In the genomic region with DNA sequence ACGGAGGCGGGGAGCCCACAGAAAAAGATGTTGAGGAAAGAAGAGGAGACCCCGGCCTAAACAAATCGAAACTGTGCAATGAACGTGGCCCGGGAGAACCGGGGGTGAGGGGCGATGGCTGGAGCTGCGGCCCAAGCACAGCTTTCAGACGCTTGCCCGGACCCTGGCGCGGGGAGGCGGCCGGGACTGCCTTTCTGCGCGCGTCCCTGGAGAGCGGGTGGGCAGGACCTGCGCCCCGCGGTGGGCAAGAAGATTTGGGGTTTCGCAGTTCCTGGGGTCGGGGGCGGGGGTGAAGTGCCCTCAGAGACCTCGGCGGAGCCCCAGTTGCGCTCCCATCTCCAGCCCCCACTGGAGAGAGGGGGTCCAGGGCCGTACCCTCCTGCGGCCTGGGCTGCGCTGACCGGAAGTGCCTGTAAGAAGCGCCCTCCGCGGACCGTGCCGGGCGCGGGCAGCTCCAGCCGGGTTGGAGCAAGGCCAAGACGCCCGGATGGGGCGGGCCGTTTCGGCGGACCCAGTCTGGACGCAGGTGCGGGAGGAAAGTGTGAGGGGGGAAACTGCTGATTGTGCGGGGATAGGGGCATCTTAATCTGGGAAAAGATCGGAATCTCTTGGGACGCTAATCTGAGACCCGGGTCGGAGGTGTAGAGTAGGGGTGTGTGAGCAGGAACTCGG, we compare ENCODE assay signal across 10 cellular contexts. TPM values are rescaled to one million over a fixed set of nuclear protein-coding genes. Genes with fewer than 3 reads are reported as not detected.
DNase-seq lines count a peak whose midpoint lies in the region; ATAC-seq, FAIRE-seq and TF ChIP-seq lines count a peak whose summit lies in the region.
"Had no signal": no experiment of that assay in that cellular context is flagged by ENCODE, and none has a peak within 500 bp of the region (broad histone marks: within the 10 kb centered on the region; RNA-seq: fewer than 3 reads in every experiment).

No MANE protein-coding gene starts in this region.

- H2BK120ac ChIP-seq in H1 (replicated peaks; ENCODE audit: low read depth, low read length): no peak overlapping the region

- no peak overlapping the region; the same call in 1 of the 2 replicates for H2BK15ac ChIP-seq in H1 (ENCODE audit: low read length)

- H3K4me1 ChIP-seq in H1 (replicated peaks in 1 of 4; ENCODE audit: control insufficient read depth in 3 of 4, insufficient read depth in 4 of 4, low read length in 3 of 4) (peaks cover 5 to 39% (median 24%) of the 10 kb centered on the region in 4 experiments), aorta (ENCODE audit: control insufficient read depth in 1 of 2, insufficient read depth in 2 of 2, low read length in 2 of 2) (no peaks in the 10 kb centered on the region)

- H3K27me3 Mint-ChIP-seq in nephron progenitor cell (ENCODE audit: low read depth, poor library complexity): peaks cover 100% of the 10 kb centered on the region

- no peak overlapping the region for H3K4ac ChIP-seq in H1 (replicated peaks; ENCODE audit: insufficient read length, low read depth, low read length)

- 1% methylated on average over 52 of the region's 54 CpGs; no CpG with 5 or more reads in 1 of the 2 experiments for WGBS in H1 (ENCODE audit: extremely low coverage in 1 of 2, insufficient coverage in 1 of 2, insufficient read length in 1 of 2, insufficient replicate concordance in 2 of 2, low coverage in 1 of 2, low lambda C conversion rate in 2 of 2, missing lambda C conversion rate in 1 of 2), 2 experiments
- WGBS in aorta, 2 donors: 1% methylated on average over 49 to 54 of the region's 54 CpGs

- peak overlapping the region; percentile 31 for H3K4me3 ChIP-seq in AG04450 (ENCODE audit: low read depth, low read length)
- H3K4me3 ChIP-seq in H1 (ENCODE audit: extremely low read depth in 1 of 4, insufficient read depth in 2 of 4, low read depth in 3 of 4, low read length in 4 of 4): peak overlapping the region; percentile 32 to 63 (median 44)
- peak overlapping the region in 1 of 2 donors; percentile 38 for H3K4me3 ChIP-seq in aorta (ENCODE audit: low read length in 2 of 2)

- no peak for ATAC-seq in aorta (ENCODE audit: low FRiP score)

- H3K27me3 ChIP-seq in AG04450 (ENCODE audit: control insufficient read depth, insufficient read depth, low read length) (peaks cover 92% of the 10 kb centered on the region), H1 (replicated peaks in 1 of 4; ENCODE audit: control insufficient read depth in 3 of 4, extremely low read depth in 1 of 4, insufficient read depth in 3 of 4, low read length in 3 of 4) (peaks cover 97 to 100% (median 99%) of the 10 kb centered on the region in 4 experiments), aorta (ENCODE audit: control insufficient read depth in 1 of 2, insufficient read depth in 2 of 2, low read length in 1 of 2) (no peaks in the 10 kb centered on the region)

- no peak overlapping the region for H3K27ac Mint-ChIP-seq in nephron progenitor cell

- no peak overlapping the region for H2AK5ac ChIP-seq in H1 (ENCODE audit: low read depth, low read length)

- no peaks in the 10 kb centered on the region for H3K79me2 ChIP-seq in H1 (ENCODE audit: control insufficient read depth in 1 of 2, insufficient read depth in 2 of 2, low read length in 2 of 2)

- H2BK5ac ChIP-seq in H1 (ENCODE audit: low read depth, low read length): no peak overlapping the region

- 0 out of 2 replicates have a peak overlapping the region, but pooled peaks have one; percentile 68 for H2BK12ac ChIP-seq in H1 (ENCODE audit: low read depth, low read length)

- no peak overlapping the region; the same call in 1 of the 2 replicates for H4K8ac ChIP-seq in H1 (ENCODE audit: extremely low read depth, insufficient read depth, low read length)

- peaks cover 13 to 16% of the 10 kb centered on the region in 2 experiments for H4K20me1 ChIP-seq in H1 (replicated peaks in 1 of 2; ENCODE audit: control insufficient read depth in 1 of 2, insufficient read depth in 2 of 2, low read length in 2 of 2)

- peaks cover 18% of the 10 kb centered on the region; the same call in 1 of the 2 replicates for H3K23me2 ChIP-seq in H1 (ENCODE audit: low read depth, low read length)

- peak overlapping the region; percentile 58; the same call in 1 of the 2 replicates for H2AFZ ChIP-seq in H1 (ENCODE audit: low read length)

- no peak overlapping the region for H3K14ac ChIP-seq in H1 (ENCODE audit: insufficient read length)

- no peak overlapping the region for H3K23ac ChIP-seq in H1 (ENCODE audit: insufficient read length)

- intact Hi-C loops in aorta (cut with DNase I): no loop called here

- H3K27ac ChIP-seq in AG04450 (ENCODE audit: low read depth, low read length) (no peak overlapping the region), H1 (ENCODE audit: low read depth, low read length) (no peak overlapping the region), aorta (ENCODE audit: low read depth in 1 of 2, low read length in 2 of 2) (no peak overlapping the region)
- H3K27ac ChIP-seq: epithelial cell of prostate had no signal

- H3K4me3 Mint-ChIP-seq in nephron progenitor cell: peak overlapping the region; percentile 85

- no peaks in the 10 kb centered on the region for H3K9me3 Mint-ChIP-seq in nephron progenitor cell

- DNase-seq in AG04450 (ENCODE audit: low read depth, low spot score) (no peak), LHCN-M2 (ENCODE audit: low read depth) (peak; percentile 32), H1 (ENCODE audit: low read depth in 1 of 2, low spot score in 2 of 2) (no peak), nephron progenitor cell (no peak), NCI-H2107 treated with DMSO at 0.1 percent for 48 hours (lab: John Stamatoyannopoulos, UW; ENCODE audit: unreplicated experiment) (no peak), NAMALWA (ENCODE audit: low spot score) (no peak), NCI-H187 treated with DMSO at 0.1 percent for 48 hours (lab: John Stamatoyannopoulos, UW) (no peak), aorta (no peak)
- DNase-seq: SHP77 had no signal

- H3K9me3 ChIP-seq in AG04450 (ENCODE audit: control insufficient read depth, insufficient read depth, low read length): peaks cover 5% of the 10 kb centered on the region; the same call in 1 of the 2 replicates
- H3K9me3 ChIP-seq in H1 (ENCODE audit: insufficient read depth in 2 of 2, low read depth in 1 of 2, low read length in 1 of 2): no peaks in the 10 kb centered on the region; a peak in 1 of 4 replicates
- H3K9me3 ChIP-seq in aorta (ENCODE audit: control insufficient read depth, low read length): no peaks in the 10 kb centered on the region

- 0 out of 8 replicates have a peak, but pooled peaks cover 0 to 9% (median 0%) of the 10 kb centered on the region in 4 experiments for H3K36me3 ChIP-seq in H1 (ENCODE audit: control insufficient read depth in 2 of 4, insufficient read depth in 4 of 4, low read length in 3 of 4)
- no peaks in the 10 kb centered on the region for H3K36me3 ChIP-seq in aorta (ENCODE audit: control insufficient read depth in 1 of 2, insufficient read depth in 2 of 2, low read length in 1 of 2)

- peak overlapping the region; percentile 42; the same call in 1 of the 2 replicates for H3K18ac ChIP-seq in H1 (ENCODE audit: extremely low read depth, low read length)

- no peak overlapping the region for H3K56ac ChIP-seq in H1 (replicated peaks; ENCODE audit: insufficient read length, low read depth, low read length)

- CTCF ChIA-PET in AG04450 (lab: Charles Lee) (no interaction called here), H1 (lab: Charles Lee; ENCODE audit: partially characterized antibody) (interaction anchor here (3.5 to 4.5 kb wide), 2 partner anchors 9 to 13 kb away, joined by 13 to 15 read pairs; no protein-coding TSS in a partner anchor)

- no peak overlapping the region for H2BK20ac ChIP-seq in H1 (ENCODE audit: low read length)

- no peak for TF ChIP-seq RAD21 in H1 (IDR thresholded peaks at IDR 0.05 in 1 of 2, conservative IDR thresholded peaks at IDR 0.05 in 1 of 2; ENCODE audit: low read depth in 2 of 2, low read length in 2 of 2)

- no peak for TF ChIP-seq POLR2A in H1 (IDR thresholded peaks at IDR 0.05; ENCODE audit: control extremely low read depth in 1 of 2, low read depth in 2 of 2, low read length in 2 of 2)

- FAIRE-seq in H1 (lab: Jason Lieb, UNC): no peak

- TF ChIP-seq CTCF in AG04450 (IDR thresholded peaks at IDR 0.05; ENCODE audit: low read depth, low read length) (no peak), H1 (IDR thresholded peaks at IDR 0.05; ENCODE audit: control extremely low read depth in 1 of 3, insufficient read depth in 1 of 3, low read depth in 1 of 3, low read length in 3 of 3) (no peak), nephron progenitor cell (IDR thresholded peaks at IDR 0.05) (no peak)

- H3K36me3 Mint-ChIP-seq in nephron progenitor cell (ENCODE audit: low read depth): no peaks in the 10 kb centered on the region

- H3K4me1 Mint-ChIP-seq in nephron progenitor cell: peaks cover 26% of the 10 kb centered on the region

- no peak overlapping the region for H4K5ac ChIP-seq in H1 (ENCODE audit: insufficient read length, low read depth, low read length)

- H3K79me1 ChIP-seq in H1 (ENCODE audit: low read depth, low read length): no peaks in the 10 kb centered on the region

- peak overlapping the region; percentile 88 to 93 for H3K4me2 ChIP-seq in H1 (ENCODE audit: insufficient read depth in 1 of 2, low read depth in 2 of 2, low read length in 2 of 2)

- TF ChIP-seq EP300 in H1 (IDR thresholded peaks at IDR 0.05; ENCODE audit: borderline replicate concordance in 1 of 2, low read depth in 2 of 2, low read length in 2 of 2): no peak

- H3K9ac ChIP-seq in H1 (replicated peaks in 1 of 4; ENCODE audit: extremely low read depth in 1 of 4, low read depth in 3 of 4, low read length in 3 of 4): no peak overlapping the region

- POLR2A ChIA-PET in AG04450 (lab: Yijun Ruan, JAX) (no interaction called here), H1 (lab: Charles Lee; ENCODE audit: partially characterized antibody) (interaction anchor here (1.0 to 1.2 kb wide), 2 partner anchors 9 to 15 kb away, joined by 3 to 4 read pairs; no protein-coding TSS in a partner anchor)

- H4K91ac ChIP-seq in H1 (replicated peaks; ENCODE audit: insufficient read length, low read length): no peak overlapping the region

TF ChIP-seq in H1, 55 proteins besides CTCF, POLR2A, EP300 and RAD21 (continues in another document):
- TF ChIP-seq RNF2 (IDR thresholded peaks at IDR 0.05; ENCODE audit: borderline replicate concordance, low read depth, low read length, missing control alignments, poor library complexity, severe bottlenecking): peak; percentile 69

RNA-seq across cellular contexts. Expression of gene EN1, which starts 11.6 kb away (rescaled TPM):
- polyA plus RNA-seq in AG04450 (2011; rRNA removed): not detected in 2 replicates
- polyA minus RNA-seq in AG04450 (2011; rRNA and poly(A)+ RNA removed): not detected in 2 replicates
- 2.9 and 4.5 TPM in 2 replicates for total RNA-seq in LHCN-M2 (2014; rRNA removed)
- polyA plus RNA-seq in LHCN-M2 (2012): 5.1 TPM
- not detected in 2 replicates for total RNA-seq in H1 (2021; fragmentation: NEBNext Ultra II Directional; extraction: Animal tissue kit (Norgen Biotek cat#: 25700))
- not detected in 2 replicates for polyA plus RNA-seq in H1 (2011; rRNA removed)
- polyA plus RNA-seq in H1 (2011; cell fraction: cytosol; rRNA removed): not detected
- not detected for polyA plus RNA-seq in H1 (2011; cell fraction: nucleus; rRNA removed)
- polyA plus RNA-seq in H1 (2012, experiment 1 of 2): 0.48 TPM in 1 of 4 replicates, not detected in the others
- polyA plus RNA-seq in H1 (2012, experiment 2 of 2): not detected
- not detected for polyA plus RNA-seq in H1 (2013, experiment 1 of 2)
- polyA plus RNA-seq in H1 (2013, experiment 2 of 2): 0.04 TPM
- not detected in 2 replicates for polyA minus RNA-seq in H1 (2011; rRNA and poly(A)+ RNA removed)
- not detected for polyA minus RNA-seq in H1 (2011; cell fraction: cytosol; rRNA and poly(A)+ RNA removed)
- polyA minus RNA-seq in H1 (2011; cell fraction: nucleus; rRNA and poly(A)+ RNA removed): not detected
- not detected for total RNA-seq in aorta
- not detected for polyA plus RNA-seq in aorta
